ENCODE assay signal across 1 cellular context in genomic region chr5:55438931-55439477, GRCh38.
TF ChIP-seq lines count a peak whose summit lies in the region.

No MANE protein-coding gene starts in this region.

TF ChIP-seq in HCT116, 20 proteins besides CTCF, POLR2A, EP300 and RAD21:
- TF ChIP-seq ZBTB33 (IDR thresholded peaks at IDR 0.05; ENCODE audit: extremely low read depth, insufficient replicate concordance, low read length) (no peak), FOSL1 (IDR thresholded peaks at IDR 0.05; ENCODE audit: low read depth) (no peak), SIN3A (IDR thresholded peaks at IDR 0.05; ENCODE audit: low read depth) (no peak), EZH2phosphoT487 (IDR thresholded peaks at IDR 0.05; ENCODE audit: borderline replicate concordance) (no peak), CBX3 (IDR thresholded peaks at IDR 0.05; ENCODE audit: low read depth) (no peak), ZFX (IDR thresholded peaks at IDR 0.05) (peak; percentile 20; the same call in 1 of the 2 replicates), EZH2 (IDR thresholded peaks at IDR 0.05) (no peak), POLR2AphosphoS5 (IDR thresholded peaks at IDR 0.05; ENCODE audit: low read depth, low read length) (0 out of 2 replicates have a peak, but pooled peaks have one; percentile 1), TCF7L2 (IDR thresholded peaks at IDR 0.05; ENCODE audit: borderline replicate concordance, extremely low read depth, insufficient read depth, insufficient read length) (no peak), JUND (IDR thresholded peaks at IDR 0.05) (no peak), ZNF274 (IDR thresholded peaks at IDR 0.05; ENCODE audit: low read depth, low read length) (no peak), ELF1 (IDR thresholded peaks at IDR 0.05; ENCODE audit: borderline replicate concordance, low read depth) (no peak)
TF ChIP-seq in HCT116: peak in this region for 2.
